1 cellular context compared by ENCODE assay signal in genomic region chr1:12113433-12114339, GRCh38.
TF ChIP-seq lines count a peak whose summit lies in the region.

No MANE protein-coding gene starts in this region.

TF ChIP-seq in HepG2, 621 proteins besides CTCF, POLR2A, EP300 and RAD21 (continued from another document):
- TF ChIP-seq, protein P1, sequence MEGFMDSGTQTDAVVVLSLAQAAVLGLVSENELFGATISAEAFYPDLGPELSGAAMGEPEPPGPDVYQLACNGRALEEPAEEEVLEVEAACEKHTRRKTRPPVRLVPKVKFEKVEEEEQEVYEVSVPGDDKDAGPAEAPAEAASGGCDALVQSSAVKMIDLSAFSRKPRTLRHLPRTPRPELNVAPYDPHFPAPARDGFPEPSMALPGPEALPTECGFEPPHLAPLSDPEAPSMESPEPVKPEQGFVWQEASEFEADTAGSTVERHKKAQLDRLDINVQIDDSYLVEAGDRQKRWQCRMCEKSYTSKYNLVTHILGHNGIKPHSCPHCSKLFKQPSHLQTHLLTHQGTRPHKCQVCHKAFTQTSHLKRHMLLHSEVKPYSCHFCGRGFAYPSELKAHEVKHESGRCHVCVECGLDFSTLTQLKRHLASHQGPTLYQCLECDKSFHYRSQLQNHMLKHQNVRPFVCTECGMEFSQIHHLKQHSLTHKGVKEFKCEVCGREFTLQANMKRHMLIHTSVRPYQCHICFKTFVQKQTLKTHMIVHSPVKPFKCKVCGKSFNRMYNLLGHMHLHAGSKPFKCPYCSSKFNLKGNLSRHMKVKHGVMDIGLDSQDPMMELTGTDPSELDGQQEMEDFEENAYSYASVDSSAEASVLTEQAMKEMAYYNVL (CRISPR knock-in tag; IDR thresholded peaks at IDR 0.05; ENCODE audit: borderline replicate concordance): no peak
- TF ChIP-seq ZFP91 (CRISPR knock-in tag; IDR thresholded peaks at IDR 0.05; ENCODE audit: borderline replicate concordance): no peak
- TF ChIP-seq ARID2 (CRISPR knock-in tag; IDR thresholded peaks at IDR 0.05; ENCODE audit: borderline replicate concordance): no peak
- TF ChIP-seq FOXA3 (CRISPR knock-in tag; IDR thresholded peaks at IDR 0.05): no peak
